2 cellular contexts compared by ENCODE assay signal in genomic region chr17:81515530-81516041, GRCh38.
TF ChIP-seq lines count a peak whose summit lies in the region.

No MANE protein-coding gene starts in this region.

TF ChIP-seq in SK-N-SH, 30 proteins besides CTCF, POLR2A, EP300 and RAD21 (continued from another document):
- TF ChIP-seq, protein P1, sequence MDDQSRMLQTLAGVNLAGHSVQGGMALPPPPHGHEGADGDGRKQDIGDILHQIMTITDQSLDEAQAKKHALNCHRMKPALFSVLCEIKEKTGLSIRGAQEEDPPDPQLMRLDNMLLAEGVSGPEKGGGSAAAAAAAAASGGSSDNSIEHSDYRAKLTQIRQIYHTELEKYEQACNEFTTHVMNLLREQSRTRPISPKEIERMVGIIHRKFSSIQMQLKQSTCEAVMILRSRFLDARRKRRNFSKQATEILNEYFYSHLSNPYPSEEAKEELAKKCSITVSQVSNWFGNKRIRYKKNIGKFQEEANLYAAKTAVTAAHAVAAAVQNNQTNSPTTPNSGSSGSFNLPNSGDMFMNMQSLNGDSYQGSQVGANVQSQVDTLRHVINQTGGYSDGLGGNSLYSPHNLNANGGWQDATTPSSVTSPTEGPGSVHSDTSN (IDR thresholded peaks at IDR 0.05), result no peak
- TF ChIP-seq SMC3 (IDR thresholded peaks at IDR 0.05; ENCODE audit: low read depth, low read length), result no peak
- no peak for TF ChIP-seq ELF1 (IDR thresholded peaks at IDR 0.05)
- no peak for TF ChIP-seq SIN3A (IDR thresholded peaks at IDR 0.05; ENCODE audit: borderline replicate concordance, low read depth, low read length)

TF ChIP-seq in SK-N-SH treated with all-trans-retinoic acid at 6 μM for 48 hours, 23 proteins besides CTCF, POLR2A, EP300 and RAD21 (continued from another document):
- no peak for TF ChIP-seq BACH2 (CRISPR knock-in tag; IDR thresholded peaks at IDR 0.05; ENCODE audit: borderline replicate concordance)
- no peak for TF ChIP-seq TOX (CRISPR knock-in tag; IDR thresholded peaks at IDR 0.05; ENCODE audit: borderline replicate concordance)
- no peak for TF ChIP-seq ZNF565 (CRISPR knock-in tag; conservative IDR thresholded peaks at IDR 0.05; ENCODE audit: low read depth)
- TF ChIP-seq CREB5 (CRISPR knock-in tag; IDR thresholded peaks at IDR 0.05; ENCODE audit: low read depth), result no peak
- no peak for TF ChIP-seq ZNF8 (CRISPR knock-in tag; IDR thresholded peaks at IDR 0.05)
- TF ChIP-seq ZC3H10 (CRISPR knock-in tag; IDR thresholded peaks at IDR 0.05), result no peak
- TF ChIP-seq, protein P2, sequence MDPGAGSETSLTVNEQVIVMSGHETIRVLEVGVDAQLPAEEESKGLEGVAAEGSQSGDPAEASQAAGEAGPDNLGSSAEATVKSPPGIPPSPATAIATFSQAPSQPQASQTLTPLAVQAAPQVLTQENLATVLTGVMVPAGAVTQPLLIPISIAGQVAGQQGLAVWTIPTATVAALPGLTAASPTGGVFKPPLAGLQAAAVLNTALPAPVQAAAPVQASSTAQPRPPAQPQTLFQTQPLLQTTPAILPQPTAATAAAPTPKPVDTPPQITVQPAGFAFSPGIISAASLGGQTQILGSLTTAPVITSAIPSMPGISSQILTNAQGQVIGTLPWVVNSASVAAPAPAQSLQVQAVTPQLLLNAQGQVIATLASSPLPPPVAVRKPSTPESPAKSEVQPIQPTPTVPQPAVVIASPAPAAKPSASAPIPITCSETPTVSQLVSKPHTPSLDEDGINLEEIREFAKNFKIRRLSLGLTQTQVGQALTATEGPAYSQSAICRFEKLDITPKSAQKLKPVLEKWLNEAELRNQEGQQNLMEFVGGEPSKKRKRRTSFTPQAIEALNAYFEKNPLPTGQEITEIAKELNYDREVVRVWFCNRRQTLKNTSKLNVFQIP (CRISPR knock-in tag; IDR thresholded peaks at IDR 0.05; ENCODE audit: borderline replicate concordance, low read depth), result no peak
- no peak for TF ChIP-seq ZFP3 (CRISPR knock-in tag; IDR thresholded peaks at IDR 0.05)
- TF ChIP-seq RARB (CRISPR knock-in tag; IDR thresholded peaks at IDR 0.05), result no peak
- no peak for TF ChIP-seq ISL1 (CRISPR knock-in tag; IDR thresholded peaks at IDR 0.05)
